In genomic region chr2:74138952-74139323, GRCh38 we compare ENCODE assay signal across 2 cellular contexts.
TF ChIP-seq lines count a peak whose summit lies in the region.

No MANE protein-coding gene starts in this region.

TF ChIP-seq in SK-N-SH, 30 proteins besides CTCF, POLR2A, EP300 and RAD21:
- no peak for TF ChIP-seq RFX5 (IDR thresholded peaks at IDR 0.05; ENCODE audit: low read length)
- TF ChIP-seq MXI1 (IDR thresholded peaks at IDR 0.05; ENCODE audit: low read depth, low read length): no peak
- TF ChIP-seq TCF12 (IDR thresholded peaks at IDR 0.05): no peak
- no peak for TF ChIP-seq RCOR1 (IDR thresholded peaks at IDR 0.05; ENCODE audit: low read length)
- TF ChIP-seq ELF1 (IDR thresholded peaks at IDR 0.05): no peak
- no peak for TF ChIP-seq SIN3A (IDR thresholded peaks at IDR 0.05; ENCODE audit: borderline replicate concordance, low read depth, low read length)
- TF ChIP-seq IRF3 (IDR thresholded peaks at IDR 0.05; ENCODE audit: low read depth, low read length): no peak
- TF ChIP-seq USF2 (IDR thresholded peaks at IDR 0.05; ENCODE audit: borderline replicate concordance, low read depth, low read length): no peak
- TF ChIP-seq MAX (IDR thresholded peaks at IDR 0.05; ENCODE audit: low read depth): no peak
- TF ChIP-seq FOSL2 (IDR thresholded peaks at IDR 0.05; ENCODE audit: borderline replicate concordance, low read depth): no peak
- TF ChIP-seq GABPA (IDR thresholded peaks at IDR 0.05; ENCODE audit: low read depth): no peak
- TF ChIP-seq JUND (IDR thresholded peaks at IDR 0.05): no peak
- no peak for TF ChIP-seq NFIC (IDR thresholded peaks at IDR 0.05; ENCODE audit: borderline replicate concordance)
- TF ChIP-seq FOXM1 (IDR thresholded peaks at IDR 0.05; ENCODE audit: low read depth): no peak
- no peak for TF ChIP-seq POLR2AphosphoS5 (IDR thresholded peaks at IDR 0.05; ENCODE audit: low read depth, low read length)
- no peak for TF ChIP-seq TAF1 (IDR thresholded peaks at IDR 0.05; ENCODE audit: borderline replicate concordance, low read depth, low read length)
- TF ChIP-seq EZH2phosphoT487 (IDR thresholded peaks at IDR 0.05; ENCODE audit: borderline replicate concordance, low read depth): no peak
- no peak for TF ChIP-seq TEAD4 (IDR thresholded peaks at IDR 0.05; ENCODE audit: borderline replicate concordance, insufficient read depth)
- TF ChIP-seq ZBTB33 (IDR thresholded peaks at IDR 0.05; ENCODE audit: borderline replicate concordance, low read depth): no peak
- no peak for TF ChIP-seq USF1 (IDR thresholded peaks at IDR 0.05; ENCODE audit: borderline replicate concordance, low read depth)

TF ChIP-seq in SK-N-SH treated with all-trans-retinoic acid at 6 μM for 48 hours, 23 proteins besides CTCF, POLR2A, EP300 and RAD21:
- TF ChIP-seq ZNF70 (CRISPR knock-in tag; IDR thresholded peaks at IDR 0.05): no peak
- TF ChIP-seq ZC3H10 (CRISPR knock-in tag; IDR thresholded peaks at IDR 0.05): no peak
- TF ChIP-seq SNAI2 (CRISPR knock-in tag; IDR thresholded peaks at IDR 0.05): no peak
- no peak for TF ChIP-seq ARNTL (CRISPR knock-in tag; IDR thresholded peaks at IDR 0.05; ENCODE audit: borderline replicate concordance, low read depth)
- TF ChIP-seq PATZ1 (CRISPR knock-in tag; IDR thresholded peaks at IDR 0.05; ENCODE audit: borderline replicate concordance): no peak
- TF ChIP-seq CSRNP3 (CRISPR knock-in tag; IDR thresholded peaks at IDR 0.05): no peak
- TF ChIP-seq BACH2 (CRISPR knock-in tag; IDR thresholded peaks at IDR 0.05; ENCODE audit: borderline replicate concordance): no peak
- no peak for TF ChIP-seq ZFP3 (CRISPR knock-in tag; IDR thresholded peaks at IDR 0.05)
- TF ChIP-seq TSHZ2 (CRISPR knock-in tag; IDR thresholded peaks at IDR 0.05): no peak
